10 cellular contexts compared by ENCODE assay signal in genomic region chr22:37075046-37075445, GRCh38. TPM values are rescaled to one million over a fixed set of nuclear protein-coding genes. Genes with fewer than 3 reads are reported as not detected.
"Had no signal": no experiment of that assay in that cellular context is flagged by ENCODE, and none has a peak within 500 bp of the region (broad histone marks: within the 10 kb centered on the region; RNA-seq: fewer than 3 reads in every experiment).

No MANE protein-coding gene starts in this region.

- H3K4me1 ChIP-seq: HAP-1 had no signal

- H3K9me3 Mint-ChIP-seq: HFFc6 had no signal

- ATAC-seq: HCT116, K562 had no signal

- H3K9me3 ChIP-seq: HAP-1 had no signal

- DNase-seq: GM23248, GOT3, H7, HFFc6, IMR-90 had no signal

- H3K4me3 ChIP-seq: GM23248, HAP-1, K562 had no signal

- H3K27ac Mint-ChIP-seq: HFFc6 had no signal

- H3K36me3 ChIP-seq: HAP-1 had no signal

- H3K27ac ChIP-seq: GM23248, HL-60 had no signal

- H3K9ac ChIP-seq: GM23248 had no signal

- H3K4me3 Mint-ChIP-seq: HFFc6 had no signal

- H2AFZ ChIP-seq: GM23248 had no signal

RNA-seq across cellular contexts. Expression of gene TMPRSS6, which starts 34.5 kb away (rescaled TPM):
- total RNA-seq: GM23248, H4, H7, HFFc6, IMR-90, K562 had no signal
- polyA plus RNA-seq: IMR-90 had no signal
